ENCODE assay signal across 1 cellular context in the genomic region with DNA sequence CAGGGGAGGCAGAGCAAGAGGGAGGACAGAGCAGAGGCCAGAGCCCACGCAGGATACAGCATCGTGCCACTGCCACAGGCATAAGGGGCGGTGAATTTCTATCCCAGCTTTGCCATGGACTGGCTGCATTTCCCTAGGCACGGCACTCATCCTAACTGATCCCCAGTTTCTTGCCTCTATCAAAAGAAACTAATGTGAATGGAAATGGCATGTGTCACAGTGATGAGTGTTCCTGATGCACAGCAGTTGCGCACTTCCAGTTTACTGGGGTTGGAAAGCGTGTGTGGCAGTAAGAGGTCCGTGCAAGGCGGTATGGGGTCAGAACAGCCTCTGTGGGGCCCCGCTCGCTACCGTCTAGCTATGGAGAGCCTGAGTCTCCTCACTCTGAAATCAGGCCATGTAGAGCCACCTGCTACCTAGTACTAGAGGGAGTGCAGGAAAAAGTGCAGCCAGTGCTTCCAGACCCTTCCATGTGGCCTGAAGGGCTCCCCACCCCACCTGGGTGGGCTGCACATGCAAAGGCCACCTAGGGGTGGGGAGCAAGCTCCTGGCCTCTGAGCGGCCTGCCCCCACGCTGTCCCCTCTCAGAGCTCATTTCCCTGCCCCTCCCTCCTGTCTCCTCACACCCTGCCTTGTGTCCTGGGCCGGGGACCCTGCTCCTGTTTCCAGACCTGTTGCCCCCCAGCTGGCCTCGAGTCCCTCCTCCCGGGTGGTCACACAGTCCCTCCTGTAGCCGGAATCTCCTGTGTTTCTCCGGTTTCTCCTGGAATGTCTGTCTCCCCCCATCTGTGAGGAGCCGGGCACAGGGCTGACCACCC.
TF ChIP-seq lines count a peak whose summit lies in the region.

No MANE protein-coding gene starts in this region.

TF ChIP-seq in K562, 482 proteins besides CTCF, POLR2A, EP300 and RAD21:
- TF ChIP-seq KHSRP (IDR thresholded peaks at IDR 0.05): no peak
- TF ChIP-seq SOX6 (IDR thresholded peaks at IDR 0.05): no peak
- no peak for TF ChIP-seq ZNF584 (CRISPR knock-in tag; IDR thresholded peaks at IDR 0.05; ENCODE audit: low read depth)
- TF ChIP-seq STAG1 (CRISPR knock-in tag; IDR thresholded peaks at IDR 0.05; ENCODE audit: borderline replicate concordance): no peak
- TF ChIP-seq RBBP5 (IDR thresholded peaks at IDR 0.05; ENCODE audit: borderline replicate concordance, insufficient read depth, low read length, poor library complexity, severe bottlenecking): no peak
- TF ChIP-seq CEBPB (tag; IDR thresholded peaks at IDR 0.05): no peak
- TF ChIP-seq, protein P1, sequence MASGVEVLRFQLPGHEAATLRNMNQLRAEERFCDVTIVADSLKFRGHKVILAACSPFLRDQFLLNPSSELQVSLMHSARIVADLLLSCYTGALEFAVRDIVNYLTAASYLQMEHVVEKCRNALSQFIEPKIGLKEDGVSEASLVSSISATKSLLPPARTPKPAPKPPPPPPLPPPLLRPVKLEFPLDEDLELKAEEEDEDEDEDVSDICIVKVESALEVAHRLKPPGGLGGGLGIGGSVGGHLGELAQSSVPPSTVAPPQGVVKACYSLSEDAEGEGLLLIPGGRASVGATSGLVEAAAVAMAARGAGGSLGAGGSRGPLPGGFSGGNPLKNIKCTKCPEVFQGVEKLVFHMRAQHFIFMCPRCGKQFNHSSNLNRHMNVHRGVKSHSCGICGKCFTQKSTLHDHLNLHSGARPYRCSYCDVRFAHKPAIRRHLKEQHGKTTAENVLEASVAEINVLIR (CRISPR knock-in tag; IDR thresholded peaks at IDR 0.05): no peak
- TF ChIP-seq, protein P2, sequence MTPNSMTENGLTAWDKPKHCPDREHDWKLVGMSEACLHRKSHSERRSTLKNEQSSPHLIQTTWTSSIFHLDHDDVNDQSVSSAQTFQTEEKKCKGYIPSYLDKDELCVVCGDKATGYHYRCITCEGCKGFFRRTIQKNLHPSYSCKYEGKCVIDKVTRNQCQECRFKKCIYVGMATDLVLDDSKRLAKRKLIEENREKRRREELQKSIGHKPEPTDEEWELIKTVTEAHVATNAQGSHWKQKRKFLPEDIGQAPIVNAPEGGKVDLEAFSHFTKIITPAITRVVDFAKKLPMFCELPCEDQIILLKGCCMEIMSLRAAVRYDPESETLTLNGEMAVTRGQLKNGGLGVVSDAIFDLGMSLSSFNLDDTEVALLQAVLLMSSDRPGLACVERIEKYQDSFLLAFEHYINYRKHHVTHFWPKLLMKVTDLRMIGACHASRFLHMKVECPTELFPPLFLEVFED (CRISPR knock-in tag; conservative IDR thresholded peaks at IDR 0.05): no peak
- no peak for TF ChIP-seq NRF1 (conservative IDR thresholded peaks at IDR 0.05 in 1 of 2, IDR thresholded peaks at IDR 0.05 in 1 of 2)
- no peak for TF ChIP-seq MCM5 (IDR thresholded peaks at IDR 0.05; ENCODE audit: low read depth)
- no peak for TF ChIP-seq MCM2 (IDR thresholded peaks at IDR 0.05; ENCODE audit: low read depth)
- no peak for TF ChIP-seq ZNF589 (CRISPR knock-in tag; IDR thresholded peaks at IDR 0.05; ENCODE audit: low read depth)
- no peak for TF ChIP-seq ZNF436 (CRISPR knock-in tag; IDR thresholded peaks at IDR 0.05)
- no peak for TF ChIP-seq ZNF324 (CRISPR knock-in tag; IDR thresholded peaks at IDR 0.05)
- no peak for TF ChIP-seq ZNF644 (tag; IDR thresholded peaks at IDR 0.05; ENCODE audit: low read depth)
- no peak for TF ChIP-seq ZNF121 (CRISPR knock-in tag; conservative IDR thresholded peaks at IDR 0.05)
